16 cellular contexts compared by ENCODE assay signal in genomic region chr5:74409737-74410136, GRCh38.
A peak's percentile ranks its signal among the peaks of the same experiment; 100 is the strongest.
DNase-seq lines count a peak whose midpoint lies in the region; ATAC-seq, FAIRE-seq and TF ChIP-seq lines count a peak whose summit lies in the region.
"Had no signal": no experiment of that assay in that cellular context is flagged by ENCODE, and none has a peak within 500 bp of the region (broad histone marks: within the 10 kb centered on the region; RNA-seq: fewer than 3 reads in every experiment).

No MANE protein-coding gene starts in this region.

- peaks cover 54% of the 10 kb centered on the region for H3K4me1 Mint-ChIP-seq in Calu3 (ENCODE audit: low read depth, unreplicated experiment)

- H3F3A ChIP-seq in PC-9 (ENCODE audit: insufficient read depth, low read depth): peaks cover 20% of the 10 kb centered on the region; the same call in 1 of the 2 replicates

- H3K9me2 ChIP-seq in PC-9 (ENCODE audit: insufficient read depth) (no peaks in the 10 kb centered on the region), hepatocyte (replicated peaks; ENCODE audit: insufficient read depth) (no peaks in the 10 kb centered on the region)

- BruUV-seq in Calu3 (replicated peaks; lab: Mats Ljungman, UMichigan) (no TSS peak), PC-9 (replicated peaks; lab: Mats Ljungman, UMichigan) (no TSS peak)

- ATAC-seq in activated CD4-positive, CD25-positive, alpha-beta regulatory T cell treated with anti-CD3 and anti-CD28 coated beads, Interleukin-2, amount 50 U/mL, for 24 hours: no peak
- ATAC-seq: GM23338 had no signal

- no peaks in the 10 kb centered on the region for H3K36me3 ChIP-seq in PC-9 (ENCODE audit: low read depth)
- H3K36me3 ChIP-seq in hepatocyte (replicated peaks; ENCODE audit: insufficient read depth, low read depth): no peaks in the 10 kb centered on the region

- no peaks in the 10 kb centered on the region for H3K27me3 Mint-ChIP-seq in Calu3 (ENCODE audit: unreplicated experiment)

- H3K9me3 Mint-ChIP-seq in Calu3 (ENCODE audit: low read depth, unreplicated experiment): no peaks in the 10 kb centered on the region
- H3K9me3 Mint-ChIP-seq: CD4-positive, alpha-beta memory T cell; GM23338 had no signal

- peaks cover 27% of the 10 kb centered on the region for H3K4me1 ChIP-seq in PC-9 (replicated peaks; ENCODE audit: insufficient read depth)
- H3K4me1 ChIP-seq in hepatocyte (ENCODE audit: insufficient read depth): peaks cover 26% of the 10 kb centered on the region

- CTCF ChIA-PET in Calu3 (lab: Charles Lee) (interaction anchor here (0.8 to 1.2 kb wide), 2 partner anchors 90 to 231 kb away, joined by 3 read pairs; partner anchors contain the start of gene ENC1), PC-9 (lab: Charles Lee) (no interaction called here)

- TF ChIP-seq POLR2A in GM12892 (IDR thresholded peaks at IDR 0.05; ENCODE audit: low read depth, low read length): no peak

- peak; percentile 53 for DNase-seq in DMS53 (lab: John Stamatoyannopoulos, UW)
- no peak for DNase-seq in DMS53 treated with DMSO at 0.1 percent for 48 hours (lab: John Stamatoyannopoulos, UW; ENCODE audit: unreplicated experiment)
- no peak for DNase-seq in Calu3
- no peak for DNase-seq in PC-9
- DNase-seq in hepatocyte (ENCODE audit: low spot score): no peak
- DNase-seq in NOMO-1 treated with dmso at 0.1 percent for 144 hours (lab: John Stamatoyannopoulos, UW; ENCODE audit: unreplicated experiment): no peak
- DNase-seq in GM12892 (ENCODE audit: insufficient read length): no peak
- DNase-seq: CD4-positive, alpha-beta memory T cell; KBM-7; MV-4-11; NCI-H2081 treated with DMSO at 0.1 percent for 48 hours; NCI-H226; NCI-H526 treated with DMSO at 0.1 percent for 48 hours had no signal

- H3K79me2 ChIP-seq in PC-9 (ENCODE audit: low read depth) (no peaks in the 10 kb centered on the region), hepatocyte (no peaks in the 10 kb centered on the region)

- H3K27me3 ChIP-seq in PC-9 (ENCODE audit: insufficient read depth, low read depth) (no peaks in the 10 kb centered on the region), hepatocyte (no peaks in the 10 kb centered on the region)

- peak overlapping the region; percentile 82 for H3K27ac Mint-ChIP-seq in Calu3 (ENCODE audit: unreplicated experiment)
- H3K27ac Mint-ChIP-seq: CD4-positive, alpha-beta memory T cell; GM23338 had no signal

- H4K20me1 ChIP-seq in PC-9 (ENCODE audit: insufficient read depth) (no peaks in the 10 kb centered on the region), hepatocyte (ENCODE audit: insufficient read depth, poor library complexity, severe bottlenecking) (no peaks in the 10 kb centered on the region)

- H2AFZ ChIP-seq in PC-9: no peak overlapping the region
- no peak overlapping the region for H2AFZ ChIP-seq in hepatocyte
- H2AFZ ChIP-seq: GM23338 had no signal

- H3K9me3 ChIP-seq in PC-9 (ENCODE audit: insufficient read depth, low read depth): peaks cover 6% of the 10 kb centered on the region; the same call in 1 of the 2 replicates
- H3K9me3 ChIP-seq in hepatocyte (ENCODE audit: low read depth): no peaks in the 10 kb centered on the region

- peaks cover 9% of the 10 kb centered on the region for H3K36me3 Mint-ChIP-seq in Calu3 (ENCODE audit: insufficient read depth, unreplicated experiment)
- H3K36me3 Mint-ChIP-seq: CD4-positive, alpha-beta memory T cell had no signal

- H3K4me3 Mint-ChIP-seq in Calu3 (ENCODE audit: low read depth, unreplicated experiment): no peak overlapping the region
- H3K4me3 Mint-ChIP-seq: CD4-positive, alpha-beta memory T cell; GM23338 had no signal

- POLR2A ChIA-PET in PC-9 (lab: Charles Lee; ENCODE audit: unreplicated experiment): no interaction called here

- TF ChIP-seq CTCF in Calu3 (IDR thresholded peaks at IDR 0.05; ENCODE audit: unreplicated experiment) (no peak), PC-9 (conservative IDR thresholded peaks at IDR 0.05) (no peak), hepatocyte (IDR thresholded peaks at IDR 0.05; ENCODE audit: poor library complexity) (no peak)

- H3K4me3 ChIP-seq in PC-9: no peak overlapping the region
- H3K4me3 ChIP-seq in hepatocyte: no peak overlapping the region
- H3K4me3 ChIP-seq: GM23338 had no signal

- H3K27ac ChIP-seq in PC-9 (no peak overlapping the region), hepatocyte (peak overlapping the region; percentile 11)

- intact Hi-C loops in Calu3 (cut with micrococcal nuclease; ENCODE audit: unreplicated experiment) (loop anchor here (2.0 to 5.0 kb wide), 3 partner anchors 15 to 231 kb away; partner anchors contain the start of gene ENC1), PC-9 (cut with micrococcal nuclease; ENCODE audit: unreplicated experiment) (no loop called here)

- H3K4me2 ChIP-seq in PC-9: peak overlapping the region; percentile 76; the same call in 1 of the 2 replicates
- H3K4me2 ChIP-seq in hepatocyte: no peak overlapping the region
- H3K4me2 ChIP-seq: GM23338 had no signal

- FAIRE-seq in GM12892 (lab: Jason Lieb, UNC): no peak
- FAIRE-seq: D721Med had no signal
